In the genomic region with DNA sequence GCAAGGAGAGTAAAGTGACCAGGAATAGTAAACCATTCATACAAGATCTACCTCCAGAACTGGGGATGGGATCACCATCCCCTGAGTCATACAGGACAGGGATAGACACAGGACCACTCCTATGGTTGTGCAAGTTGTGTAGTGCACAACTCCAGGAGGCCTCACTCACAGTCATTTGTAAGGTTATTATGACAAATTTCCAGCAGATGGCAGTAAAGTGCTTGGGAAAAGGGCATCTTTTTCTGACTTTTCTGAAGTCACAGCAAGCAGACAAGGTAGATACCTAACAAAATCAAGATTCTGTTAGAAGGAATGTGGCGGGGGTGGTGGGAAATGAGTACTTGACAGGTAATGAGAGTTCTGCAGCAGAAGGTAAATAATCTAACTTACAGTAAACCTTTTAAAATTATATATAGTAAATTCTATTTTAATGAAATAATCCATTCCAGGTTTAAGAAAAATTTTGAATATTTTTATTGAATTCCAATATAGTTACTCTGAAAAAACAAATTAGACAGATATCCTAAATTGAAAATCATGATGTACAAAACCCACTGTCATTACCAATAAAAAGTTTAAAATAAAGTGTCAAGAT, we compare ENCODE assay signal across 8 cellular contexts. TPM values are rescaled to one million over a fixed set of nuclear protein-coding genes. Genes with fewer than 3 reads are reported as not detected.
DNase-seq lines count a peak whose midpoint lies in the region; ATAC-seq, FAIRE-seq and TF ChIP-seq lines count a peak whose summit lies in the region.

No MANE protein-coding gene starts in this region.

- TF ChIP-seq CTCF in CD14-positive monocyte (IDR thresholded peaks at IDR 0.05) (peak; percentile 86), K562 (IDR thresholded peaks at IDR 0.05 in 2 of 3, conservative IDR thresholded peaks at IDR 0.05 in 1 of 3; ENCODE audit: insufficient read depth in 2 of 3, low read depth in 1 of 3, low read length in 3 of 3) (peak; percentile 43 to 67 (median 57); a peak in 5 of 6 replicates)

- TF ChIP-seq POLR2A in GM12892 (IDR thresholded peaks at IDR 0.05; ENCODE audit: low read depth, low read length) (no peak), K562 (conservative IDR thresholded peaks at IDR 0.05) (no peak)

- no peaks in the 10 kb centered on the region for H3K9me1 ChIP-seq in K562 (ENCODE audit: control insufficient read depth, insufficient read depth, low read length)

- ATAC-seq in HG03432 (IDR thresholded peaks at IDR 0.05; ENCODE audit: unreplicated experiment) = peak; percentile 74
- peak; percentile 84 for ATAC-seq in K562
- peak; percentile 66 to 68 for ATAC-seq in stimulated activated naive B cell treated with anti-CD40 and anti-IgM and Interleukin-4, amounts not matched to agents 10 μg/mL and 1 μg/mL and 100 μg/mL, for 72 hours (replicated peaks)

- peaks cover 0 to 1% (median 0%) of the 10 kb centered on the region in 7 donors for H3K9me3 Mint-ChIP-seq in CD14-positive monocyte
- no peaks in the 10 kb centered on the region for H3K9me3 Mint-ChIP-seq in stimulated activated naive B cell treated with anti-CD40 and anti-IgM and Interleukin-4, amounts not matched to agents 10 μg/mL and 1 μg/mL and 100 μg/mL, for 72 hours

- H3K4me3 ChIP-seq in NT2/D1 (ENCODE audit: insufficient read length, low read depth) = no peak overlapping the region
- H3K4me3 ChIP-seq in K562 = no peak overlapping the region

- H3K4me2 ChIP-seq in K562 (ENCODE audit: insufficient read depth, low read length) = no peak overlapping the region

- H3K4me1 Mint-ChIP-seq in CD14-positive monocyte = peaks cover 33% of the 10 kb centered on the region
- no peaks in the 10 kb centered on the region for H3K4me1 Mint-ChIP-seq in stimulated activated naive B cell treated with anti-CD40 and anti-IgM and Interleukin-4, amounts not matched to agents 10 μg/mL and 1 μg/mL and 100 μg/mL, for 72 hours

- intact Hi-C loops in CD14-positive monocyte (cut with micrococcal nuclease) (loop anchor here (1.0 to 5.0 kb wide), 5 partner anchors 234 to 377 kb away; no protein-coding TSS in a partner anchor), K562 (cut with micrococcal nuclease) (loop anchor here (1.0 kb wide), 2 partner anchors 235 to 323 kb away; no protein-coding TSS in a partner anchor)

- H3K27me3 ChIP-seq in NT2/D1 (ENCODE audit: insufficient read depth, insufficient read length) (no peaks in the 10 kb centered on the region), K562 (ENCODE audit: control insufficient read depth in 2 of 2, insufficient read depth in 2 of 2, low read length in 2 of 2) (no peaks in the 10 kb centered on the region)

- no peak overlapping the region for H3K9ac ChIP-seq in NT2/D1 (ENCODE audit: insufficient read length, low read depth)
- no peak overlapping the region for H3K9ac ChIP-seq in K562 (ENCODE audit: insufficient read depth in 1 of 2, low read depth in 2 of 2, low read length in 2 of 2)

- peaks cover 0 to 1% (median 0%) of the 10 kb centered on the region in 3 donors for H3K27me3 Mint-ChIP-seq in CD14-positive monocyte (ENCODE audit: low read depth in 3 of 3)
- no peaks in the 10 kb centered on the region for H3K27me3 Mint-ChIP-seq in stimulated activated naive B cell treated with anti-CD40 and anti-IgM and Interleukin-4, amounts not matched to agents 10 μg/mL and 1 μg/mL and 100 μg/mL, for 72 hours

- no TSS peak for BruUV-seq in K562 (replicated peaks; lab: Mats Ljungman, UMichigan)

- H3K36me3 ChIP-seq in NT2/D1 (ENCODE audit: insufficient read depth, insufficient read length, low read length) (peaks cover 39% of the 10 kb centered on the region), K562 (ENCODE audit: control insufficient read depth, insufficient read depth, low read length) (peaks cover 46% of the 10 kb centered on the region; the same call in 1 of the 3 replicates)

- H3K27ac ChIP-seq in K562 (ENCODE audit: extremely low read depth, low read depth, low read length) = no peak overlapping the region

- no peaks in the 10 kb centered on the region for H4K20me1 ChIP-seq in K562 (replicated peaks; ENCODE audit: control insufficient read depth, insufficient read depth, low read length)

- CTCF ChIA-PET in K562 (lab: Yijun Ruan, JAX; ENCODE audit: low intra/inter-chr PET ratio) = interaction anchor here (1.8 to 2.5 kb wide), 3 partner anchors 323 to 377 kb away, joined by 6 to 34 read pairs (median 10); no protein-coding TSS in a partner anchor

- H3K27ac Mint-ChIP-seq in CD14-positive monocyte = peak overlapping the region in 4 of 7 donors; percentile 16 to 65 (median 31)
- no peak overlapping the region for H3K27ac Mint-ChIP-seq in stimulated activated naive B cell treated with anti-CD40 and anti-IgM and Interleukin-4, amounts not matched to agents 10 μg/mL and 1 μg/mL and 100 μg/mL, for 72 hours

- 7% methylated on average over 1 of the region's 1 CpG for WGBS in K562 (ENCODE audit: insufficient coverage, low coverage, missing lambda C conversion rate)

- no peak overlapping the region for H3K4me3 Mint-ChIP-seq in CD14-positive monocyte
- H3K4me3 Mint-ChIP-seq in stimulated activated naive B cell treated with anti-CD40 and anti-IgM and Interleukin-4, amounts not matched to agents 10 μg/mL and 1 μg/mL and 100 μg/mL, for 72 hours = no peak overlapping the region

- no peak for DNase-seq in CD14-positive monocyte (ENCODE audit: low spot score)
- DNase-seq in GM12892 (ENCODE audit: insufficient read length) = peak; percentile 13
- peak; percentile 51 for DNase-seq in NT2/D1 (ENCODE audit: low read depth, low spot score)
- DNase-seq in K562 (ENCODE audit: extremely low read depth in 1 of 4, low spot score in 3 of 4) = peak; percentile 41 to 63 (median 52)
- DNase-seq in iPS-NIHi7 (ENCODE audit: extremely low spot score) = peak; percentile 65
- no peak for DNase-seq in stimulated activated naive B cell treated with anti-CD40 and anti-IgM and Interleukin-4, amounts not matched to agents 10 μg/mL and 1 μg/mL and 100 μg/mL, for 72 hours
- no peak for DNase-seq in mesenteric fat pad (ENCODE audit: low spot score)

- FAIRE-seq in GM12892 (lab: Jason Lieb, UNC) (peak; percentile 86), K562 (lab: Jason Lieb, UNC) (peak; percentile 85)

- POLR2A ChIA-PET in K562 (lab: Yijun Ruan, JAX) = interaction anchor here (1.0 kb wide), 1 partner anchor 323 kb away, joined by 3 read pairs; no protein-coding TSS in a partner anchor

- TF ChIP-seq RAD21 in K562 (CRISPR knock-in tag; conservative IDR thresholded peaks at IDR 0.05 in 1 of 2, IDR thresholded peaks at IDR 0.05 in 1 of 2) = peak; percentile 61 to 67

- no peaks in the 10 kb centered on the region for H3K79me2 ChIP-seq in K562 (ENCODE audit: control insufficient read depth, insufficient read depth, low read length)

- TF ChIP-seq EP300 in K562 (IDR thresholded peaks at IDR 0.05; ENCODE audit: low read length) = no peak

- peaks cover 41 to 48% of the 10 kb centered on the region in 2 donors for H3K36me3 Mint-ChIP-seq in CD14-positive monocyte
- peaks cover 23 to 37% of the 10 kb centered on the region in 2 donors for H3K36me3 Mint-ChIP-seq in stimulated activated naive B cell treated with anti-CD40 and anti-IgM and Interleukin-4, amounts not matched to agents 10 μg/mL and 1 μg/mL and 100 μg/mL, for 72 hours

- in situ Hi-C loops in K562 (cut with MboI) = loop anchor here (5.0 kb wide), 1 partner anchor 324 kb away; no protein-coding TSS in a partner anchor

- no peak overlapping the region for H2AFZ ChIP-seq in K562 (ENCODE audit: low read depth, low read length)

- no peaks in the 10 kb centered on the region for H3K4me1 ChIP-seq in NT2/D1 (ENCODE audit: insufficient read depth, insufficient read length)
- H3K4me1 ChIP-seq in K562 (replicated peaks in 1 of 2; ENCODE audit: control insufficient read depth in 2 of 2, insufficient read depth in 2 of 2, low read length in 2 of 2) = no peaks in the 10 kb centered on the region

- H3K9me3 ChIP-seq in NT2/D1 (ENCODE audit: insufficient read depth, low read length) = no peaks in the 10 kb centered on the region
- no peaks in the 10 kb centered on the region for H3K9me3 ChIP-seq in K562 (replicated peaks; ENCODE audit: control insufficient read depth, insufficient read depth, low read depth, low read length)

RNA-seq across cellular contexts. Expression of a gene that starts 16.7 kb away (rescaled TPM):
- 1 to 10 TPM in 1 of 2 donors, under 1 TPM in 1; 0.58 to 1.3 TPM for polyA plus RNA-seq in CD14-positive monocyte
- 2.6 TPM for polyA plus RNA-seq in GM12892 (2012; ENCODE audit: missing spikeins)
- 1.5 and 5.2 TPM in 2 replicates for total RNA-seq in K562 (2011; cell fraction: chromatin; rRNA removed; ENCODE audit: low replicate concordance)
- 0.67 and 0.79 TPM in 2 replicates for total RNA-seq in K562 (2011; cell fraction: nucleolus; rRNA removed)
- 1.7 and 3.6 TPM in 2 replicates for total RNA-seq in K562 (2011; cell fraction: nucleoplasm; rRNA removed)
- 0.54 and 0.90 TPM in 2 replicates for total RNA-seq in K562 (2014; rRNA removed)
- 1.9 and 2.4 TPM in 2 replicates for total RNA-seq in K562 (2014; rRNA removed; fragmentation: Illumina TruSeq; extraction: Trizol)
- 2.0 and 2.1 TPM in 2 replicates for total RNA-seq in K562 (2015; rRNA removed; fragmentation: Illumina TruSeq; extraction: Trizol)
- total RNA-seq in K562 (2021) = 0.85 and 0.98 TPM in 2 replicates
- 1.2 and 1.6 TPM in 2 replicates for polyA plus RNA-seq in K562 (2011; rRNA removed)
- polyA plus RNA-seq in K562 (2011; cell fraction: cytosol; rRNA removed) = 0.07 and 0.34 TPM in 2 replicates
- 1.3 TPM in 2 replicates for polyA plus RNA-seq in K562 (2011; cell fraction: nucleus; rRNA removed)
- polyA plus RNA-seq in K562 (2012) = 0.66 and 1.1 TPM in 2 replicates
- polyA plus RNA-seq in K562 (2014; fragmentation: Illumina TruSeq; extraction: Trizol) = 0.53 and 1.1 TPM in 2 replicates
- under 1 TPM; 0.32 to 0.50 TPM for polyA plus RNA-seq in K562 (2014; fragmentation: Nextera tagmentation; extraction: Ambion mirVana)
- 0.31 and 0.85 TPM in 2 replicates for polyA plus RNA-seq in K562 (2014; rRNA removed)
- polyA minus RNA-seq in K562 (2011; rRNA and poly(A)+ RNA removed) = 3.6 and 5.1 TPM in 2 replicates
- polyA minus RNA-seq in K562 (2011; cell fraction: cytosol; rRNA and poly(A)+ RNA removed) = 0.46 and 1.2 TPM in 2 replicates
- 2.3 and 3.8 TPM in 2 replicates for polyA minus RNA-seq in K562 (2011; cell fraction: nucleus; rRNA and poly(A)+ RNA removed)
- total RNA-seq in mesenteric fat pad = 3.9 TPM

RNA-seq across cellular contexts. Expression of a gene that starts 42.1 kb away (rescaled TPM):
- polyA plus RNA-seq in CD14-positive monocyte (100 to 1,000 TPM; 645 to 743 TPM), K562 (2011; rRNA removed) (462 and 670 TPM in 2 replicates), K562 (2014; fragmentation: Illumina TruSeq; extraction: Trizol) (718 and 883 TPM in 2 replicates), K562 (2014; fragmentation: Nextera tagmentation; extraction: Ambion mirVana) (100 to 1,000 TPM; 224 to 434 TPM), K562 (2014; rRNA removed) (740 and 789 TPM in 2 replicates)
- polyA plus RNA-seq in GM12892 (2012; ENCODE audit: missing spikeins) = 639 TPM
- 356 and 598 TPM in 2 replicates for total RNA-seq in K562 (2011; cell fraction: chromatin; rRNA removed; ENCODE audit: low replicate concordance)
- 228 and 233 TPM in 2 replicates for total RNA-seq in K562 (2011; cell fraction: nucleolus; rRNA removed)
- 308 and 408 TPM in 2 replicates for total RNA-seq in K562 (2011; cell fraction: nucleoplasm; rRNA removed)
- total RNA-seq in K562 (2014; rRNA removed) (618 and 644 TPM in 2 replicates), K562 (2014; rRNA removed; fragmentation: Illumina TruSeq; extraction: Trizol) (459 and 532 TPM in 2 replicates), K562 (2015; rRNA removed; fragmentation: Illumina TruSeq; extraction: Trizol) (625 and 667 TPM in 2 replicates), K562 (2021) (505 and 531 TPM in 2 replicates), mesenteric fat pad (441 TPM)
- 427 and 490 TPM in 2 replicates for polyA plus RNA-seq in K562 (2011; cell fraction: cytosol; rRNA removed)
- polyA plus RNA-seq in K562 (2011; cell fraction: nucleus; rRNA removed) = 679 and 733 TPM in 2 replicates
- 428 and 630 TPM in 2 replicates for polyA plus RNA-seq in K562 (2012)
- 665 and 715 TPM in 2 replicates for polyA minus RNA-seq in K562 (2011; rRNA and poly(A)+ RNA removed)
- polyA minus RNA-seq in K562 (2011; cell fraction: cytosol; rRNA and poly(A)+ RNA removed) = 333 and 409 TPM in 2 replicates
- polyA minus RNA-seq in K562 (2011; cell fraction: nucleus; rRNA and poly(A)+ RNA removed) = 447 and 633 TPM in 2 replicates

RNA-seq across cellular contexts. Expression of a gene that starts 42.6 kb away (rescaled TPM):
- polyA plus RNA-seq in CD14-positive monocyte = 10 to 100 TPM in 1 of 2 donors, 1 to 10 TPM in 1; 5.3 to 11.5 TPM
- 16.6 TPM for polyA plus RNA-seq in GM12892 (2012; ENCODE audit: missing spikeins)
- 1.7 and 14.3 TPM in 2 replicates for total RNA-seq in K562 (2011; cell fraction: chromatin; rRNA removed; ENCODE audit: low replicate concordance)
- 1.2 and 2.0 TPM in 2 replicates for total RNA-seq in K562 (2011; cell fraction: nucleolus; rRNA removed)
- total RNA-seq in K562 (2011; cell fraction: nucleoplasm; rRNA removed) = 3.2 and 4.4 TPM in 2 replicates
- 3.0 and 3.2 TPM in 2 replicates for total RNA-seq in K562 (2014; rRNA removed)
- total RNA-seq in K562 (2014; rRNA removed; fragmentation: Illumina TruSeq; extraction: Trizol) = 16.7 and 19.3 TPM in 2 replicates
- 14.2 and 16.3 TPM in 2 replicates for total RNA-seq in K562 (2015; rRNA removed; fragmentation: Illumina TruSeq; extraction: Trizol)
- 14.6 and 15.7 TPM in 2 replicates for total RNA-seq in K562 (2021)
- polyA plus RNA-seq in K562 (2011; rRNA removed) = 3.0 and 4.7 TPM in 2 replicates
- 0.66 and 2.2 TPM in 2 replicates for polyA plus RNA-seq in K562 (2011; cell fraction: cytosol; rRNA removed)
- 1.6 and 2.4 TPM in 2 replicates for polyA plus RNA-seq in K562 (2011; cell fraction: nucleus; rRNA removed)
- polyA plus RNA-seq in K562 (2012) = 7.4 and 8.8 TPM in 2 replicates
- polyA plus RNA-seq in K562 (2014; fragmentation: Illumina TruSeq; extraction: Trizol) = 17.4 and 17.5 TPM in 2 replicates
- 10 to 100 TPM in 1 of 2 experiments, 1 to 10 TPM in 1; 7.7 to 10.6 TPM for polyA plus RNA-seq in K562 (2014; fragmentation: Nextera tagmentation; extraction: Ambion mirVana)
- 6.0 and 6.9 TPM in 2 replicates for polyA plus RNA-seq in K562 (2014; rRNA removed)
- polyA minus RNA-seq in K562 (2011; rRNA and poly(A)+ RNA removed) = 12.6 and 15.3 TPM in 2 replicates
- 6.6 and 9.7 TPM in 2 replicates for polyA minus RNA-seq in K562 (2011; cell fraction: cytosol; rRNA and poly(A)+ RNA removed)
- 1.5 and 2.4 TPM in 2 replicates for polyA minus RNA-seq in K562 (2011; cell fraction: nucleus; rRNA and poly(A)+ RNA removed)
- 3.6 TPM for total RNA-seq in mesenteric fat pad

Comparison
In these comparisons a context has a peak if more than half of its experiments do, and no peak if none do; other contexts are left out.
1. DNase-seq: peak in GM12892 (single experiment), NT2/D1 (single experiment), K562 (4 of 4) and iPS-NIHi7 (single experiment); none in CD14-positive monocyte (single experiment), stimulated activated naive B cell treated with anti-CD40 and anti-IgM and Interleukin-4, amounts not matched to agents 10 μg/mL and 1 μg/mL and 100 μg/mL, for 72 hours (single experiment) and mesenteric fat pad (single experiment).
2. Peak in every context shown above with its lines, with median percentiles within 50 percentile points of each other: ATAC-seq.